8 cellular contexts compared by ENCODE assay signal in the genomic region with DNA sequence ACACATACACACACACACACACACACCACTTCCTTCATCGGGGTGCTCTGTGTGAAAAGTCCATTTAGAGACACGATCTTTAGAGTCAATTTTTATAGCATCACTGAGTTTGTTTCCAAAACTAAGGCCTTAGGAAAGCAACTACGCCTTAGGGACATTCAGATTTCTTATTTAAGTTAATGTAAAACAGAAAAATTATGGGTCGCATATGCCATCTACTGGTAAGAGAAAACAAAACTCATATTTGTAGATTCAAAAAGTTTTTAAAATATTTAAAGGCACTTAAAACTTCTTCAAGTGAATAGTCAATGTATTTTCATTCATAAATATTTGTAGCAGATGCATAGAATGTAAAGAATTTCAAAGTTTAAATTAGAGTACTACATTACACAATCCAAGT.
DNase-seq lines count a peak whose midpoint lies in the region; ATAC-seq and TF ChIP-seq lines count a peak whose summit lies in the region.

No MANE protein-coding gene starts in this region.

- H3K36me3 Mint-ChIP-seq in activated T-cell treated with anti-CD3 and anti-CD28 coated beads, Interleukin-2, amount 50 U/mL, for 72 hours (ENCODE audit: insufficient read depth in 2 of 2), result peaks cover 3 to 17% of the 10 kb centered on the region in 2 donors
- peaks cover 42% of the 10 kb centered on the region for H3K36me3 Mint-ChIP-seq in activated T-cell treated with anti-CD3 and anti-CD28 coated beads, Interleukin-2, amount 50 U/mL, for 4 hours (ENCODE audit: insufficient read depth)
- peaks cover 12% of the 10 kb centered on the region for H3K36me3 Mint-ChIP-seq in natural killer cell treated with Interleukin-12 subunit alpha and Interleukin-12 subunit beta and Interleukin-15 and Interleukin-18, amount 100 ng/mL, for 72 hours

- H3K36me3 ChIP-seq in upper lobe of right lung, result peaks cover 15% of the 10 kb centered on the region

- DNase-seq in activated T-cell treated with anti-CD3 and anti-CD28 coated beads, Interleukin-2, amount 50 U/mL, for 72 hours, result no peak
- DNase-seq in activated T-cell treated with anti-CD3 and anti-CD28 coated beads, Interleukin-2, amount 50 U/mL, for 4 hours, result no peak
- peak; percentile 52 for DNase-seq in RPMI7951 (ENCODE audit: low read depth)
- peak; percentile 52 for DNase-seq in foreskin melanocyte
- DNase-seq in upper lobe of right lung, result no peak
- no peak for DNase-seq in natural killer cell treated with Interleukin-12 subunit alpha and Interleukin-12 subunit beta and Interleukin-15 and Interleukin-18, amount 100 ng/mL, for 72 hours (ENCODE audit: low spot score)
- no peak for DNase-seq in stimulated activated CD4-positive, alpha-beta T cell treated with anti-CD3 and anti-CD28 coated beads, Interleukin-4, amount 100 ng/mL, for 1 hour
- DNase-seq in ureter (ENCODE audit: low spot score), result no peak

- no peaks in the 10 kb centered on the region for H3K27me3 Mint-ChIP-seq in activated T-cell treated with anti-CD3 and anti-CD28 coated beads, Interleukin-2, amount 50 U/mL, for 72 hours (ENCODE audit: low read depth)
- no peaks in the 10 kb centered on the region for H3K27me3 Mint-ChIP-seq in activated T-cell treated with anti-CD3 and anti-CD28 coated beads, Interleukin-2, amount 50 U/mL, for 4 hours (ENCODE audit: low read depth)
- H3K27me3 Mint-ChIP-seq in natural killer cell treated with Interleukin-12 subunit alpha and Interleukin-12 subunit beta and Interleukin-15 and Interleukin-18, amount 100 ng/mL, for 72 hours, result no peaks in the 10 kb centered on the region

- no peaks in the 10 kb centered on the region for H3K9me3 ChIP-seq in upper lobe of right lung

- H3K27ac ChIP-seq in upper lobe of right lung, result no peak overlapping the region

- no peak for ATAC-seq in activated T-cell treated with anti-CD3 and anti-CD28 coated beads, Interleukin-2, amount 50 U/mL, for 72 hours (replicated peaks in 1 of 2)
- ATAC-seq in activated T-cell treated with anti-CD3 and anti-CD28 coated beads, Interleukin-2, amount 50 U/mL, for 4 hours, result no peak
- ATAC-seq in upper lobe of right lung, result peak; percentile 39
- no peak for ATAC-seq in natural killer cell treated with Interleukin-12 subunit alpha and Interleukin-12 subunit beta and Interleukin-15 and Interleukin-18, amount 100 ng/mL, for 72 hours

- intact Hi-C loops in upper lobe of right lung (cut with DNase I), result no loop called here

- peaks cover 5% of the 10 kb centered on the region for H3K4me1 Mint-ChIP-seq in activated T-cell treated with anti-CD3 and anti-CD28 coated beads, Interleukin-2, amount 50 U/mL, for 72 hours (ENCODE audit: low read depth)
- peaks cover 12% of the 10 kb centered on the region for H3K4me1 Mint-ChIP-seq in activated T-cell treated with anti-CD3 and anti-CD28 coated beads, Interleukin-2, amount 50 U/mL, for 4 hours (ENCODE audit: low read depth)
- H3K4me1 Mint-ChIP-seq in natural killer cell treated with Interleukin-12 subunit alpha and Interleukin-12 subunit beta and Interleukin-15 and Interleukin-18, amount 100 ng/mL, for 72 hours (ENCODE audit: low read depth in 2 of 2), result peaks cover 0 to 6% of the 10 kb centered on the region in 2 donors

- no peak overlapping the region for H3K4me3 Mint-ChIP-seq in activated T-cell treated with anti-CD3 and anti-CD28 coated beads, Interleukin-2, amount 50 U/mL, for 72 hours
- H3K4me3 Mint-ChIP-seq in activated T-cell treated with anti-CD3 and anti-CD28 coated beads, Interleukin-2, amount 50 U/mL, for 4 hours, result no peak overlapping the region
- no peak overlapping the region for H3K4me3 Mint-ChIP-seq in natural killer cell treated with Interleukin-12 subunit alpha and Interleukin-12 subunit beta and Interleukin-15 and Interleukin-18, amount 100 ng/mL, for 72 hours

- peak; percentile 36 for TF ChIP-seq CTCF in upper lobe of right lung (IDR thresholded peaks at IDR 0.05)

- H3K4me3 ChIP-seq in upper lobe of right lung, result no peak overlapping the region

- peak overlapping the region; percentile 27 for H3K27ac Mint-ChIP-seq in activated T-cell treated with anti-CD3 and anti-CD28 coated beads, Interleukin-2, amount 50 U/mL, for 72 hours
- H3K27ac Mint-ChIP-seq in natural killer cell treated with Interleukin-12 subunit alpha and Interleukin-12 subunit beta and Interleukin-15 and Interleukin-18, amount 100 ng/mL, for 72 hours, result no peak overlapping the region

- peaks cover 7% of the 10 kb centered on the region for H3K4me1 ChIP-seq in upper lobe of right lung

- no peaks in the 10 kb centered on the region for H3K27me3 ChIP-seq in upper lobe of right lung

- no peaks in the 10 kb centered on the region for H3K9me3 Mint-ChIP-seq in activated T-cell treated with anti-CD3 and anti-CD28 coated beads, Interleukin-2, amount 50 U/mL, for 72 hours
- no peaks in the 10 kb centered on the region for H3K9me3 Mint-ChIP-seq in activated T-cell treated with anti-CD3 and anti-CD28 coated beads, Interleukin-2, amount 50 U/mL, for 4 hours
- no peaks in the 10 kb centered on the region for H3K9me3 Mint-ChIP-seq in natural killer cell treated with Interleukin-12 subunit alpha and Interleukin-12 subunit beta and Interleukin-15 and Interleukin-18, amount 100 ng/mL, for 72 hours

Comparison
In these comparisons a context has a peak if more than half of its experiments do, and no peak if none do; other contexts are left out.
1. DNase-seq: peak in RPMI7951 (single experiment) and foreskin melanocyte (single experiment); none in activated T-cell treated with anti-CD3 and anti-CD28 coated beads, Interleukin-2, amount 50 U/mL, for 72 hours (0 of 2), activated T-cell treated with anti-CD3 and anti-CD28 coated beads, Interleukin-2, amount 50 U/mL, for 4 hours (single experiment), upper lobe of right lung (single experiment), natural killer cell treated with Interleukin-12 subunit alpha and Interleukin-12 subunit beta and Interleukin-15 and Interleukin-18, amount 100 ng/mL, for 72 hours (single experiment), stimulated activated CD4-positive, alpha-beta T cell treated with anti-CD3 and anti-CD28 coated beads, Interleukin-4, amount 100 ng/mL, for 1 hour (single experiment) and ureter (single experiment).